Comparison of ENCODE assay signal across 28 cellular contexts in genomic region chr10:46090258-46090812, GRCh38. TPM values are rescaled to one million over a fixed set of nuclear protein-coding genes. Genes with fewer than 3 reads are reported as not detected.
A peak's percentile ranks its signal among the peaks of the same experiment; 100 is the strongest.
DNase-seq lines count a peak whose midpoint lies in the region; ATAC-seq and TF ChIP-seq lines count a peak whose summit lies in the region.
"Had no signal": no experiment of that assay in that cellular context is flagged by ENCODE, and none has a peak within 500 bp of the region (broad histone marks: within the 10 kb centered on the region; RNA-seq: fewer than 3 reads in every experiment).

No MANE protein-coding gene starts in this region.

- no peaks in the 10 kb centered on the region for H3K9me3 ChIP-seq in CD4-positive, alpha-beta T cell (ENCODE audit: control insufficient read depth, low read length)
- H3K9me3 ChIP-seq: A549, BE2C, Peyer's patch, upper lobe of right lung had no signal

- DNase-seq in activated CD8-positive, alpha-beta memory T cell treated with anti-CD3 and anti-CD28 coated beads for 24 hours: peak; percentile 52
- DNase-seq in activated CD8-positive, alpha-beta memory T cell treated with anti-CD3 and anti-CD28 coated beads, Interleukin-2, amount 50 U/mL, for 4 hours: no peak
- no peak for DNase-seq in CD4-positive, alpha-beta T cell
- no peak for DNase-seq in activated B cell treated with CpG ODN at 0.5 μM for 24 hours
- DNase-seq in naive thymus-derived CD8-positive, alpha-beta T cell: no peak
- DNase-seq in SW480 (ENCODE audit: low spot score): no peak
- no peak for DNase-seq in NCI-H1417 treated with DMSO at 0.1 percent for 48 hours (lab: John Stamatoyannopoulos, UW)
- DNase-seq: activated CD4-positive, alpha-beta T cell treated with anti-CD3 and anti-CD28 coated beads, Interleukin-2, amount 50 U/mL, for 1 hour; activated naive CD8-positive, alpha-beta T cell treated with anti-CD3 and anti-CD28 coated beads for 36 hours; BE2C; glutamatergic neuron; KBM-7; kidney glomerular epithelial cell; NCI-H1694; NCI-H2171 treated with DMSO at 0.1 percent for 48 hours; NCI-H524 treated with DMSO at 0.1 percent for 48 hours; nucleus accumbens; SIG-M5; SW 1271; upper lobe of right lung had no signal

- CTCF ChIA-PET in CD4-positive, alpha-beta T cell (lab: Charles Lee): no interaction called here
- CTCF ChIA-PET in activated B cell treated with CpG ODN at 0.5 μM for 24 hours (lab: Charles Lee): no interaction called here

- peak overlapping the region; percentile 64 for H3K4me3 Mint-ChIP-seq in CD4-positive, alpha-beta T cell
- H3K4me3 Mint-ChIP-seq in activated B cell treated with CpG ODN at 0.5 μM for 24 hours: no peak overlapping the region
- H3K4me3 Mint-ChIP-seq in naive thymus-derived CD8-positive, alpha-beta T cell: peak overlapping the region in 7 of 10 donors; percentile 17 to 75 (median 31)
- H3K4me3 Mint-ChIP-seq: activated naive CD8-positive, alpha-beta T cell treated with anti-CD3 and anti-CD28 coated beads for 36 hours had no signal

- ATAC-seq in CD4-positive, alpha-beta T cell (ENCODE audit: poor library complexity): no peak
- ATAC-seq in activated B cell treated with CpG ODN at 0.5 μM for 24 hours (ENCODE audit: low read depth) (no peak), GM18870 (IDR thresholded peaks at IDR 0.05; ENCODE audit: unreplicated experiment) (no peak)
- ATAC-seq in naive thymus-derived CD8-positive, alpha-beta T cell: no peak

- H3K27ac ChIP-seq in CD4-positive, alpha-beta T cell (ENCODE audit: low read depth, low read length): no peak overlapping the region
- H3K27ac ChIP-seq: A549, upper lobe of right lung had no signal

- no peaks in the 10 kb centered on the region for H3K27me3 ChIP-seq in CD4-positive, alpha-beta T cell (ENCODE audit: control insufficient read depth, insufficient read depth, low read length)
- H3K27me3 ChIP-seq: BE2C, Peyer's patch, upper lobe of right lung had no signal

- H3K4me1 Mint-ChIP-seq in CD4-positive, alpha-beta T cell (ENCODE audit: low read depth): peaks cover 10% of the 10 kb centered on the region
- H3K4me1 Mint-ChIP-seq in activated B cell treated with CpG ODN at 0.5 μM for 24 hours: no peaks in the 10 kb centered on the region
- peaks cover 0 to 21% (median 5%) of the 10 kb centered on the region in 4 donors for H3K4me1 Mint-ChIP-seq in naive thymus-derived CD8-positive, alpha-beta T cell

- no peaks in the 10 kb centered on the region for H3K36me3 Mint-ChIP-seq in CD4-positive, alpha-beta T cell (ENCODE audit: low read depth)
- H3K36me3 Mint-ChIP-seq in activated B cell treated with CpG ODN at 0.5 μM for 24 hours (ENCODE audit: low read depth): no peaks in the 10 kb centered on the region
- peaks cover 0 to 1% (median 0%) of the 10 kb centered on the region in 3 donors for H3K36me3 Mint-ChIP-seq in naive thymus-derived CD8-positive, alpha-beta T cell
- H3K36me3 Mint-ChIP-seq: activated naive CD8-positive, alpha-beta T cell treated with anti-CD3 and anti-CD28 coated beads for 36 hours had no signal

- H3K27me3 Mint-ChIP-seq in CD4-positive, alpha-beta T cell: no peaks in the 10 kb centered on the region
- no peaks in the 10 kb centered on the region for H3K27me3 Mint-ChIP-seq in activated B cell treated with CpG ODN at 0.5 μM for 24 hours
- H3K27me3 Mint-ChIP-seq in naive thymus-derived CD8-positive, alpha-beta T cell: no peaks in the 10 kb centered on the region
- H3K27me3 Mint-ChIP-seq: activated naive CD8-positive, alpha-beta T cell treated with anti-CD3 and anti-CD28 coated beads for 36 hours had no signal

- no peaks in the 10 kb centered on the region for H3K9me3 Mint-ChIP-seq in CD4-positive, alpha-beta T cell
- H3K9me3 Mint-ChIP-seq in activated B cell treated with CpG ODN at 0.5 μM for 24 hours: no peaks in the 10 kb centered on the region
- H3K9me3 Mint-ChIP-seq in naive thymus-derived CD8-positive, alpha-beta T cell: peaks cover 0 to 4% (median 0%) of the 10 kb centered on the region in 9 donors

- H3K27ac Mint-ChIP-seq in CD4-positive, alpha-beta T cell: peak overlapping the region; percentile 29
- H3K27ac Mint-ChIP-seq in activated B cell treated with CpG ODN at 0.5 μM for 24 hours: peak overlapping the region; percentile 50
- H3K27ac Mint-ChIP-seq in naive thymus-derived CD8-positive, alpha-beta T cell: peak overlapping the region in 8 of 10 donors; percentile 8 to 81 (median 55)
- H3K27ac Mint-ChIP-seq: activated naive CD8-positive, alpha-beta T cell treated with anti-CD3 and anti-CD28 coated beads for 36 hours had no signal

- POLR2A ChIA-PET in CD4-positive, alpha-beta T cell (lab: Charles Lee): interaction anchor here (1.0 to 4.4 kb wide), 2 partner anchors 14 to 62 kb away, joined by 3 to 26 read pairs; no protein-coding TSS in a partner anchor
- POLR2A ChIA-PET in activated B cell treated with CpG ODN at 0.5 μM for 24 hours (lab: Charles Lee): interaction anchor here (0.6 kb wide), 1 partner anchor 482 kb away, joined by 4 read pairs; no protein-coding TSS in a partner anchor
- POLR2A ChIA-PET in naive thymus-derived CD8-positive, alpha-beta T cell (lab: Charles Lee): interaction anchor here (1.0 kb wide), 1 partner anchor 16 kb away, joined by 4 read pairs; no protein-coding TSS in a partner anchor

- intact Hi-C loops in CD4-positive, alpha-beta T cell (cut with DNase I, micrococcal nuclease): loop anchor here in 1 of 2 experiments (2.0 kb wide), 1 partner anchor 58 kb away; no protein-coding TSS in a partner anchor
- intact Hi-C loops in activated B cell treated with CpG ODN at 0.5 μM for 24 hours (cut with micrococcal nuclease): no loop called here

- no peak for TF ChIP-seq CTCF in CD4-positive, alpha-beta T cell (IDR thresholded peaks at IDR 0.05)
- TF ChIP-seq CTCF in activated B cell treated with CpG ODN at 0.5 μM for 24 hours (IDR thresholded peaks at IDR 0.05): no peak

RNA-seq across cellular contexts. Expression of gene MSMB, which starts 44.3 kb away (rescaled TPM):
- not detected for total RNA-seq in CD4-positive, alpha-beta T cell
- total RNA-seq in activated B cell treated with CpG ODN at 0.5 μM for 24 hours: not detected in 2 replicates
- total RNA-seq in naive thymus-derived CD8-positive, alpha-beta T cell: not detected
- polyA plus RNA-seq in naive thymus-derived CD8-positive, alpha-beta T cell: not detected
- total RNA-seq: activated naive CD8-positive, alpha-beta T cell treated with anti-CD3 and anti-CD28 coated beads for 36 hours; astrocyte; HT-29; Peyer's patch; pulmonary artery endothelial cell; skeletal muscle tissue; subcutaneous adipose tissue; upper lobe of right lung had no signal

RNA-seq across cellular contexts. Expression of gene NCOA4, which starts 59.9 kb away (rescaled TPM):
- 10 to 100 TPM; 41.0 to 42.9 TPM for total RNA-seq in CD4-positive, alpha-beta T cell
- total RNA-seq in activated B cell treated with CpG ODN at 0.5 μM for 24 hours: 94.5 and 94.9 TPM in 2 replicates
- total RNA-seq in naive thymus-derived CD8-positive, alpha-beta T cell: 10 to 100 TPM; 90.0 to 90.1 TPM
- polyA plus RNA-seq in naive thymus-derived CD8-positive, alpha-beta T cell: 100 to 1,000 TPM; 153 to 162 (median 155) TPM
